Comparison of ENCODE assay signal across 24 cellular contexts in genomic region chr6:71338540-71339316, GRCh38. TPM values are rescaled to one million over a fixed set of nuclear protein-coding genes. Genes with fewer than 3 reads are reported as not detected.
DNase-seq lines count a peak whose midpoint lies in the region; FAIRE-seq and TF ChIP-seq lines count a peak whose summit lies in the region.
"Had no signal": no experiment of that assay in that cellular context is flagged by ENCODE, and none has a peak within 500 bp of the region (broad histone marks: within the 10 kb centered on the region; RNA-seq: fewer than 3 reads in every experiment).

No MANE protein-coding gene starts in this region.

- no peaks in the 10 kb centered on the region for H4K20me1 ChIP-seq in neural cell (ENCODE audit: insufficient read depth)
- H4K20me1 ChIP-seq: BLaER1 had no signal

- no peaks in the 10 kb centered on the region for H3K79me2 ChIP-seq in neural cell (replicated peaks; ENCODE audit: insufficient read depth, low read length)

- no peak overlapping the region for H3K27ac ChIP-seq in kidney (ENCODE audit: low read depth in 2 of 2, low read length in 2 of 2)
- peak overlapping the region; percentile 46 for H3K27ac ChIP-seq in neural cell (ENCODE audit: low read length)
- H3K27ac ChIP-seq: 22Rv1, A549, BLaER1 had no signal

- H3K9ac ChIP-seq in kidney (ENCODE audit: low read length in 2 of 2) (no peak overlapping the region), neural cell (ENCODE audit: low read length) (no peak overlapping the region)
- H3K9ac ChIP-seq: BLaER1 had no signal

- no peak for TF ChIP-seq CTCF in kidney (IDR thresholded peaks at IDR 0.05; ENCODE audit: borderline replicate concordance, extremely low read depth, insufficient read depth)
- no peak for TF ChIP-seq CTCF in neural cell (IDR thresholded peaks at IDR 0.05; ENCODE audit: poor library complexity, severe bottlenecking)

- TF ChIP-seq RAD21 in neural cell (conservative IDR thresholded peaks at IDR 0.05), result no peak

- no peaks in the 10 kb centered on the region for H3K27me3 ChIP-seq in neural cell (ENCODE audit: insufficient read depth, low read depth, low read length)
- H3K27me3 ChIP-seq: BE2C, BLaER1 had no signal

- H3K4me1 ChIP-seq in kidney (ENCODE audit: control insufficient read depth in 1 of 2, insufficient read depth in 1 of 2, low read depth in 1 of 2, low read length in 2 of 2), result peaks cover 2 to 8% of the 10 kb centered on the region in 2 donors
- H3K4me1 ChIP-seq: BE2C, BLaER1 had no signal

- H3K9me3 ChIP-seq in kidney (ENCODE audit: control insufficient read depth in 1 of 2, low read length in 2 of 2), result peaks cover 0 to 3% of the 10 kb centered on the region in 2 donors
- no peaks in the 10 kb centered on the region for H3K9me3 ChIP-seq in neural cell (ENCODE audit: low read length)
- H3K9me3 ChIP-seq: BE2C had no signal

- TF ChIP-seq EP300 in neural cell (conservative IDR thresholded peaks at IDR 0.05; ENCODE audit: poor library complexity, severe bottlenecking), result peak; percentile 78

- FAIRE-seq in kidney (lab: Jason Lieb, UNC), result peak; percentile 37
- FAIRE-seq: A549, G401.6, GM12891, GM19239 had no signal

- intact Hi-C loops in kidney (cut with DNase I), result no loop called here

- H3K4me2 ChIP-seq in neural cell (ENCODE audit: low read length), result no peak overlapping the region
- H3K4me2 ChIP-seq: A549, BLaER1 had no signal

- H3K4me3 ChIP-seq in kidney (ENCODE audit: low read length in 2 of 2) (no peak overlapping the region), neural cell (ENCODE audit: low read length) (peak overlapping the region; percentile 29)
- H3K4me3 ChIP-seq: A549, BLaER1 had no signal

- H2AFZ ChIP-seq in neural cell (ENCODE audit: low read depth, low read length), result no peak overlapping the region

- H3K36me3 ChIP-seq in kidney (ENCODE audit: control insufficient read depth in 1 of 2, insufficient read depth in 2 of 2, low read length in 2 of 2), result no peaks in the 10 kb centered on the region
- H3K36me3 ChIP-seq in neural cell (ENCODE audit: insufficient read depth, low read length), result no peaks in the 10 kb centered on the region
- H3K36me3 ChIP-seq: BE2C, BLaER1 had no signal

- no peaks in the 10 kb centered on the region for H3F3A ChIP-seq in neural cell (ENCODE audit: insufficient read depth, low read length, poor library complexity, severe bottlenecking)

- no peaks in the 10 kb centered on the region for H3K9me2 ChIP-seq in neural cell (ENCODE audit: insufficient read depth, low read length)

- DNase-seq in NCI-H226 (peak; percentile 89), kidney (no peak), renal cortical epithelial cell (ENCODE audit: low read depth) (peak; percentile 31), AG20443 (ENCODE audit: low spot score) (no peak), NCI-H146 (lab: John Stamatoyannopoulos, UW) (no peak), nucleus accumbens (lab: John Stamatoyannopoulos, UW) (no peak)
- DNase-seq: BE2C; C1 segment of cervical spinal cord; CD4-positive, alpha-beta memory T cell; CD4-positive, CD25-positive, alpha-beta regulatory T cell; CD8-positive, alpha-beta memory T cell; COR-L47; DMS 273 treated with DMSO at 0.1 percent for 48 hours; DMS153; DMS53; DMS79; GF-D8 had no signal

TF ChIP-seq in neural cell, 6 proteins besides CTCF, POLR2A, EP300 and RAD21:
- TF ChIP-seq POLR2AphosphoS5 (IDR thresholded peaks at IDR 0.05), result peak; percentile 41
- no peak for TF ChIP-seq SMC3 (conservative IDR thresholded peaks at IDR 0.05; ENCODE audit: poor library complexity)

RNA-seq across cellular contexts. Expression of gene OGFRL1, which starts 50.1 kb away (rescaled TPM):
- 16.0 TPM for total RNA-seq in kidney
- polyA plus RNA-seq in kidney (ENCODE audit: insufficient read depth, low read depth, low replicate concordance), result 3.6 TPM
- polyA plus RNA-seq in neural cell, result 5.9 and 8.3 TPM in 2 replicates
- polyA minus RNA-seq in neural cell, result 13.6 and 15.0 TPM in 2 replicates
- 34.5 and 96.0 TPM in 2 replicates for total RNA-seq in renal cortical epithelial cell

Comparison
In these comparisons a context has a peak if more than half of its experiments do, and no peak if none do; other contexts are left out.
1. DNase-seq: peak in NCI-H226 (single experiment) and renal cortical epithelial cell (single experiment); none in kidney (single experiment), AG20443 (single experiment), NCI-H146 (single experiment) and nucleus accumbens (0 of 56).